7 cellular contexts compared by ENCODE assay signal in genomic region chr7:34870041-34870440, GRCh38.
DNase-seq lines count a peak whose midpoint lies in the region; ATAC-seq, FAIRE-seq and TF ChIP-seq lines count a peak whose summit lies in the region.
"Not testable (repeated sequence)": the region's sequence is repeated elsewhere in the genome, so short reads cannot be mapped to it uniquely, and the experiment has no call there.

No MANE protein-coding gene starts in this region.

- not testable (repeated sequence) for H3K27me3 ChIP-seq in keratinocyte (ENCODE audit: control insufficient read depth, extremely low read depth, insufficient read depth, low read length)

- H3K36me3 ChIP-seq in keratinocyte (ENCODE audit: control insufficient read depth in 2 of 2, extremely low read depth in 1 of 2, insufficient read depth in 2 of 2, low read length in 2 of 2), result not testable (repeated sequence)

- H3K9ac ChIP-seq in keratinocyte (ENCODE audit: control insufficient read depth, extremely low read depth, insufficient read depth, low read length), result not testable (repeated sequence)

- H3K9me3 ChIP-seq in keratinocyte (ENCODE audit: control insufficient read depth, low read depth, low read length), result not testable (repeated sequence)

- H3K4me1 Mint-ChIP-seq in activated T-helper 17 cell treated with anti-CD3 and anti-CD28 coated beads, Interleukin-2, amount 50 U/mL, for 72 hours, result not testable (repeated sequence)
- H3K4me1 Mint-ChIP-seq in MCF 10A (ENCODE audit: insufficient read depth, unreplicated experiment), result peaks cover 10% of the 10 kb centered on the region

- POLR2A ChIA-PET in MCF 10A (lab: Yijun Ruan, JAX), result interaction anchor here (0.7 kb wide), 1 partner anchor 922 kb away, joined by 4 read pairs; no protein-coding TSS in a partner anchor

- H4K20me1 ChIP-seq in keratinocyte (ENCODE audit: control insufficient read depth, extremely low read depth, insufficient read depth, low read length), result not testable (repeated sequence)

- H3K79me2 ChIP-seq in keratinocyte (ENCODE audit: control insufficient read depth, insufficient read depth, low read length), result not testable (repeated sequence)

- dilution Hi-C loops in keratinocyte (cut with MboI; ENCODE audit: extremely low pct_ligation_motif_present, low sequenced_read_pairs), result not testable (repeated sequence)

- not testable (repeated sequence) for H3K4me3 Mint-ChIP-seq in activated T-helper 17 cell treated with anti-CD3 and anti-CD28 coated beads, Interleukin-2, amount 50 U/mL, for 72 hours; MCF 10A (ENCODE audit: unreplicated experiment)

- not testable (repeated sequence) for H3K4me3 ChIP-seq in keratinocyte (ENCODE audit: control insufficient read depth in 2 of 3, extremely low read depth in 1 of 3, insufficient read depth in 2 of 3, low read depth in 1 of 3, low read length in 3 of 3)

- not testable (repeated sequence) for H3K27ac ChIP-seq in keratinocyte (ENCODE audit: control insufficient read depth, insufficient read depth, low read length)

- H3K9me3 Mint-ChIP-seq in activated T-helper 17 cell treated with anti-CD3 and anti-CD28 coated beads, Interleukin-2, amount 50 U/mL, for 72 hours, result peaks cover 11% of the 10 kb centered on the region
- not testable (repeated sequence) for H3K9me3 Mint-ChIP-seq in MCF 10A (ENCODE audit: unreplicated experiment)

- peak; percentile 73 for FAIRE-seq in RCC 7860 (lab: Jason Lieb, UNC)
- peak; percentile 87 for FAIRE-seq in keratinocyte (lab: Jason Lieb, UNC)

- intact Hi-C loops in MCF 10A (cut with micrococcal nuclease), result not testable (repeated sequence)

- peak; percentile 24 for ATAC-seq in activated T-helper 17 cell treated with anti-CD3 and anti-CD28 coated beads, Interleukin-2, amount 50 U/mL, for 72 hours (replicated peaks)

- not testable (repeated sequence) for H3K27me3 Mint-ChIP-seq in activated T-helper 17 cell treated with anti-CD3 and anti-CD28 coated beads, Interleukin-2, amount 50 U/mL, for 72 hours; MCF 10A (ENCODE audit: insufficient read depth, unreplicated experiment)

- not testable (repeated sequence) for TF ChIP-seq CTCF in MCF 10A (IDR thresholded peaks at IDR 0.05; ENCODE audit: unreplicated experiment); keratinocyte (optimal IDR thresholded peaks at IDR 0.05 in 1 of 3, IDR thresholded peaks at IDR 0.05 in 1 of 3, conservative IDR thresholded peaks at IDR 0.05 in 1 of 3; ENCODE audit: extremely low read depth in 1 of 3, insufficient read depth in 2 of 3, low read length in 3 of 3)

- H2AFZ ChIP-seq in keratinocyte (ENCODE audit: control insufficient read depth, low read length), result not testable (repeated sequence)

- not testable (repeated sequence) for BruUV-seq in MCF 10A (replicated peaks; lab: Mats Ljungman, UMichigan)

- not testable (repeated sequence) for H3K4me2 ChIP-seq in keratinocyte (ENCODE audit: control insufficient read depth, extremely low read depth, insufficient read depth, low read depth, low read length)

- H3K36me3 Mint-ChIP-seq in activated T-helper 17 cell treated with anti-CD3 and anti-CD28 coated beads, Interleukin-2, amount 50 U/mL, for 72 hours (ENCODE audit: low read depth); MCF 10A (ENCODE audit: insufficient read depth, unreplicated experiment): not testable (repeated sequence)

- H3K4me1 ChIP-seq in keratinocyte (ENCODE audit: control insufficient read depth, extremely low read depth, insufficient read depth, low read length), result not testable (repeated sequence)

- not testable (repeated sequence) for H3K27ac Mint-ChIP-seq in activated T-helper 17 cell treated with anti-CD3 and anti-CD28 coated beads, Interleukin-2, amount 50 U/mL, for 72 hours; MCF 10A (ENCODE audit: low read depth, unreplicated experiment)

- DNase-seq in DMS53 (lab: John Stamatoyannopoulos, UW), result peak; percentile 54
- peak; percentile 35 for DNase-seq in LHCN-M2 (ENCODE audit: low read depth)
- DNase-seq in RCC 7860 (ENCODE audit: low spot score); keratinocyte (ENCODE audit: low read depth, low spot score): not testable (repeated sequence)
- DNase-seq in SW480 (ENCODE audit: low spot score), result peak; percentile 21
- peak; percentile 27 for DNase-seq in MCF 10A (ENCODE audit: unreplicated experiment)

- not testable (repeated sequence) for H3K9me1 ChIP-seq in keratinocyte (ENCODE audit: control insufficient read depth, extremely low read depth, insufficient read depth, low read length)

- CTCF ChIA-PET in MCF 10A (lab: Yijun Ruan, JAX), result interaction anchor here (0.6 kb wide), 1 partner anchor 87 kb away, joined by 3 read pairs; no protein-coding TSS in a partner anchor
